In genomic region chr12:123237646-123238329, GRCh38 we compare ENCODE assay signal across 8 cellular contexts. TPM values are rescaled to one million over a fixed set of nuclear protein-coding genes. Genes with fewer than 3 reads are reported as not detected.
DNase-seq lines count a peak whose midpoint lies in the region; ATAC-seq lines count a peak whose summit lies in the region.

No MANE protein-coding gene starts in this region.

- H3K36me3 Mint-ChIP-seq in immature natural killer cell: peaks cover 0 to 4% (median 0%) of the 10 kb centered on the region in 3 donors

- H3K27me3 Mint-ChIP-seq in immature natural killer cell (ENCODE audit: low read depth in 3 of 3): peaks cover 7 to 10% (median 8%) of the 10 kb centered on the region in 3 donors

- DNase-seq in Daoy (ENCODE audit: low read depth) (peak; percentile 50), LoVo (ENCODE audit: low spot score) (peak; percentile 61), T-helper 22 cell (ENCODE audit: low read depth) (peak; percentile 32), astrocyte of the hippocampus (ENCODE audit: low read depth, low spot score) (peak; percentile 64), immature natural killer cell (peak; percentile 50 to 60 (median 53)), GF-D8 (lab: John Stamatoyannopoulos, UW) (no peak)
- DNase-seq in stimulated activated CD4-positive, alpha-beta T cell treated with anti-CD3 and anti-CD28 coated beads, Interleukin-1b, Interleukin-23, amount 100 ng/mL, for 1 hour (ENCODE audit: low read depth in 2 of 2): peak; percentile 25 to 64

- peak overlapping the region; percentile 34 to 80 (median 41) for H3K4me3 Mint-ChIP-seq in immature natural killer cell

- peak overlapping the region; percentile 72 to 90 (median 85) for H3K27ac Mint-ChIP-seq in immature natural killer cell

- peaks cover 48 to 66% of the 10 kb centered on the region in 2 donors for H3K4me1 Mint-ChIP-seq in immature natural killer cell

- H3K9me3 Mint-ChIP-seq in immature natural killer cell: no peaks in the 10 kb centered on the region

- ATAC-seq in GM19351 (IDR thresholded peaks at IDR 0.05; ENCODE audit: unreplicated experiment): no peak

RNA-seq across cellular contexts. Expression of gene MTRFR, which starts 4.6 kb away (rescaled TPM):
- 10.4 and 14.2 TPM in 2 replicates for total RNA-seq in Daoy (2014; rRNA removed; shearing (Covaris generic))
- 10 to 100 TPM; 10.7 to 32.9 (median 16.3) TPM for polyA plus RNA-seq in immature natural killer cell

RNA-seq across cellular contexts. Expression of gene MPHOSPH9, which starts 4.8 kb away (rescaled TPM):
- total RNA-seq in Daoy (2014; rRNA removed; shearing (Covaris generic)): 54.3 and 86.7 TPM in 2 replicates
- 10 to 100 TPM; 18.8 to 44.8 (median 43.9) TPM for polyA plus RNA-seq in immature natural killer cell

RNA-seq across cellular contexts. Expression of gene CDK2AP1, which starts 33.9 kb away (rescaled TPM):
- total RNA-seq in Daoy (2014; rRNA removed; shearing (Covaris generic)): 78.0 and 102 TPM in 2 replicates
- 10 to 100 TPM in 1 of 3 donors, 1 to 10 TPM in 2; 3.6 to 11.2 (median 6.4) TPM for polyA plus RNA-seq in immature natural killer cell
